ENCODE assay signal across 1 cellular context in genomic region chr10:78551184-78552005, GRCh38.
A peak's percentile ranks its signal among the peaks of the same experiment; 100 is the strongest.
TF ChIP-seq lines count a peak whose summit lies in the region.

No MANE protein-coding gene starts in this region.

TF ChIP-seq in GM23338, 12 proteins besides CTCF, POLR2A, EP300 and RAD21 (continued from another document):
- TF ChIP-seq ZNF462 (CRISPR knock-in tag; IDR thresholded peaks at IDR 0.05) (peak; percentile 60; the same call in 1 of the 2 replicates), JUNB (IDR thresholded peaks at IDR 0.05; ENCODE audit: unreplicated experiment) (no peak), ZNF114 (CRISPR knock-in tag; IDR thresholded peaks at IDR 0.05) (no peak), CREB1 (CRISPR knock-in tag; IDR thresholded peaks at IDR 0.05; ENCODE audit: low read depth) (no peak), EZH2phosphoT487 (IDR thresholded peaks at IDR 0.05; ENCODE audit: unreplicated experiment) (no peak)
